In the genomic region with DNA sequence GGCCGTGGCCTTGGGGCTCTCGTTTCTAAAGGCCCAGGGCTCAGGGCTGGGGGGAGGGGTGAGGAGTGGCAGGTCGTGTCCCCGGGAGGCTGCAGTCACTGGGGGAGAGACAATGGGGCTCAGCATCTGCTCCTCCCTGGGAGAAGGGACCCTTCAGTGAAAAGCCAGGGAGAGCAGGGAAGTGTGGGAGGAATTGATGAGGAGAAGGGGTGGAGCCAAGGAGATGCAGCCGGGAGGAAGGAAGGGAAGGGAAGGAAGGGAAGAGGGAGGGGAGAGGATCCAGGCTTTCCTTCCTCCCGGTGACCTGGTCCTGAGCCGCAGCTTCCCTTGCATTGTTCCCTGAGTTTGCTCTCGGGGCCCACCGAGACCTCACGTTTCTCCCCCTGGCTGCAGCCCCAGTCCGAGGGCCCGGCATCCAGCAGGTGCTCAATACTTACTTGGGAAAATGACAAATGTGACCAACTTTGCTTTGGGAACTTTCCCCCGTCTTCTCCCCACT, we compare ENCODE assay signal across 9 cellular contexts. TPM values are rescaled to one million over a fixed set of nuclear protein-coding genes. Genes with fewer than 3 reads are reported as not detected.
DNase-seq lines count a peak whose midpoint lies in the region; ATAC-seq and TF ChIP-seq lines count a peak whose summit lies in the region.
"Had no signal": no experiment of that assay in that cellular context is flagged by ENCODE, and none has a peak within 500 bp of the region (broad histone marks: within the 10 kb centered on the region; RNA-seq: fewer than 3 reads in every experiment).

No MANE protein-coding gene starts in this region.

- H3K9me3 ChIP-seq in right lobe of liver: no peaks in the 10 kb centered on the region

- H3K36me3 Mint-ChIP-seq in activated T-cell treated with anti-CD3 and anti-CD28 coated beads, Interleukin-2, amount 50 U/mL, for 24 hours (ENCODE audit: low read depth): peaks cover 21% of the 10 kb centered on the region

- no peaks in the 10 kb centered on the region for H3K27me3 Mint-ChIP-seq in activated T-cell treated with anti-CD3 and anti-CD28 coated beads, Interleukin-2, amount 50 U/mL, for 24 hours

- H3K36me3 ChIP-seq in right lobe of liver (no peaks in the 10 kb centered on the region), urinary bladder (ENCODE audit: insufficient read depth) (no peaks in the 10 kb centered on the region)
- H3K36me3 ChIP-seq: cardiac muscle cell had no signal

- TF ChIP-seq CTCF in right lobe of liver (IDR thresholded peaks at IDR 0.05): no peak
- no peak for TF ChIP-seq CTCF in GM10248 (IDR thresholded peaks at IDR 0.05; ENCODE audit: control extremely low read depth, extremely low read depth, low read depth, missing control alignments)

- CTCF ChIA-PET in GM10248 (lab: Yijun Ruan, JAX): interaction anchor here (1.0 to 2.4 kb wide), 2 partner anchors 12 to 71 kb away, joined by 4 to 8 read pairs; no protein-coding TSS in a partner anchor

- peaks cover 41% of the 10 kb centered on the region for H3K4me1 Mint-ChIP-seq in activated T-cell treated with anti-CD3 and anti-CD28 coated beads, Interleukin-2, amount 50 U/mL, for 24 hours (ENCODE audit: low read depth)

- TF ChIP-seq POLR2A in right lobe of liver (IDR thresholded peaks at IDR 0.05): no peak

- no peak overlapping the region for H3K27ac Mint-ChIP-seq in activated T-cell treated with anti-CD3 and anti-CD28 coated beads, Interleukin-2, amount 50 U/mL, for 24 hours

- POLR2A ChIA-PET in GM10248 (lab: Yijun Ruan, JAX): interaction anchor here (0.6 kb wide), 1 partner anchor 667 kb away, joined by 8 read pairs; no protein-coding TSS in a partner anchor

- H3K27me3 ChIP-seq in right lobe of liver: no peaks in the 10 kb centered on the region
- H3K27me3 ChIP-seq: cardiac muscle cell had no signal

- H3K27ac ChIP-seq in right lobe of liver (peak overlapping the region; percentile 64 to 87 (median 82)), urinary bladder (ENCODE audit: low read depth) (no peak overlapping the region)
- H3K27ac ChIP-seq: cardiac muscle cell had no signal

- peaks cover 0 to 9% (median 0%) of the 10 kb centered on the region in 4 donors for H3K4me1 ChIP-seq in right lobe of liver
- no peaks in the 10 kb centered on the region for H3K4me1 ChIP-seq in urinary bladder (ENCODE audit: insufficient read depth)

- H3K4me3 ChIP-seq in right lobe of liver (peak overlapping the region in 1 of 3 donors; percentile 79), urinary bladder (ENCODE audit: low read depth, low read length) (peak overlapping the region; percentile 89)
- H3K4me3 ChIP-seq: cardiac muscle cell had no signal

- peak overlapping the region; percentile 27 for H3K4me3 Mint-ChIP-seq in activated T-cell treated with anti-CD3 and anti-CD28 coated beads, Interleukin-2, amount 50 U/mL, for 24 hours

- intact Hi-C loops in right lobe of liver (cut with DNase I): no loop called here

- no peak for DNase-seq in activated T-cell treated with anti-CD3 and anti-CD28 coated beads, Interleukin-2, amount 50 U/mL, for 24 hours
- no peak for DNase-seq in activated T-cell treated with anti-CD3 and anti-CD28 coated beads, Interleukin-2, amount 50 U/mL, for 1 hour
- DNase-seq in dermis blood vessel endothelial cell: peak; percentile 24
- DNase-seq in right lobe of liver: no peak
- no peak for DNase-seq in GM10248 (ENCODE audit: extremely low spot score)
- no peak for DNase-seq in activated CD8-positive, alpha-beta memory T cell treated with anti-CD3 and anti-CD28 coated beads, Interleukin-2, amount 50 U/mL, for 48 hours

- no peaks in the 10 kb centered on the region for H3K9me3 Mint-ChIP-seq in activated T-cell treated with anti-CD3 and anti-CD28 coated beads, Interleukin-2, amount 50 U/mL, for 24 hours

- ATAC-seq in right lobe of liver: no peak
- ATAC-seq in GM19351 (IDR thresholded peaks at IDR 0.05; ENCODE audit: unreplicated experiment): no peak

- WGBS in right lobe of liver (ENCODE audit: insufficient coverage, low coverage, low lambda C conversion rate, missing lambda C conversion rate): 35% methylated on average over 4 of the region's 13 CpGs
- WGBS in urinary bladder: 31% methylated on average over 13 of the region's 13 CpGs

RNA-seq across cellular contexts. Expression of a gene that starts 1.4 kb away (rescaled TPM):
- total RNA-seq in dermis blood vessel endothelial cell (10.2 and 10.7 TPM in 2 replicates), right lobe of liver (10 to 100 TPM in 1 of 6 experiments, 1 to 10 TPM in 5; 4.7 to 17.1 (median 7.4) TPM), urinary bladder (9.7 TPM)
- polyA plus RNA-seq in urinary bladder: 9.6 TPM
